Comparison of ENCODE assay signal across 20 cellular contexts in genomic region chr2:168663993-168664392, GRCh38.
A peak's percentile ranks its signal among the peaks of the same experiment; 100 is the strongest.
DNase-seq lines count a peak whose midpoint lies in the region; ATAC-seq and TF ChIP-seq lines count a peak whose summit lies in the region.
"Had no signal": no experiment of that assay in that cellular context is flagged by ENCODE, and none has a peak within 500 bp of the region (broad histone marks: within the 10 kb centered on the region; RNA-seq: fewer than 3 reads in every experiment).

No MANE protein-coding gene starts in this region.

- in situ Hi-C loops in GM13976 (cut with MboI; ENCODE audit: low sequenced_read_pairs, unreplicated experiment) = no loop called here

- peak overlapping the region in 4 of 5 experiments; percentile 47 to 91 (median 67) for H3K27ac Mint-ChIP-seq in brain
- H3K27ac Mint-ChIP-seq in progenitor cell of endocrine pancreas = peak overlapping the region; percentile 54
- H3K27ac Mint-ChIP-seq: activated CD4-positive, alpha-beta memory T cell treated with anti-CD3 and anti-CD28 coated beads for 36 hours; activated T-helper 1 cell treated with anti-CD3 and anti-CD28 coated beads, Interleukin-12 subunit alpha, Interleukin-12 subunit beta, Interleukin-2, Interleukin-4 antibody, amounts not matched to agents 30 ng/mL and 10 ng/mL and 1 ng/mL, durations not matched to agents 14 hours and 24 hours and 36 hours; CD4-positive, alpha-beta memory T cell; stimulated activated effector memory CD8-positive, alpha-beta T cell treated with anti-CD3 and anti-CD28 coated beads, Interleukin-12 subunit alpha, Interleukin-12 subunit beta, amount 100 ng/mL, for 72 hours; type B pancreatic cell had no signal

- no peaks in the 10 kb centered on the region for H3K27me3 Mint-ChIP-seq in brain
- H3K27me3 Mint-ChIP-seq in progenitor cell of endocrine pancreas = no peaks in the 10 kb centered on the region
- H3K27me3 Mint-ChIP-seq: activated CD4-positive, alpha-beta memory T cell treated with anti-CD3 and anti-CD28 coated beads for 36 hours; CD4-positive, alpha-beta memory T cell; type B pancreatic cell had no signal

- TF ChIP-seq CTCF in brain (conservative IDR thresholded peaks at IDR 0.05) (no peak), progenitor cell of endocrine pancreas (IDR thresholded peaks at IDR 0.05; ENCODE audit: unreplicated experiment) (no peak), GM13976 (IDR thresholded peaks at IDR 0.05; ENCODE audit: borderline replicate concordance, control extremely low read depth, extremely low read depth, insufficient read depth, missing control alignments) (no peak)

- ATAC-seq in GM19467 (IDR thresholded peaks at IDR 0.05; ENCODE audit: unreplicated experiment) = no peak
- ATAC-seq: heart right ventricle; stimulated activated effector memory CD8-positive, alpha-beta T cell treated with anti-CD3 and anti-CD28 coated beads, Interleukin-12 subunit alpha, Interleukin-12 subunit beta, amount 100 ng/mL, for 72 hours had no signal

- DNase-seq in NCI-H187 (lab: John Stamatoyannopoulos, UW) = peak; percentile 7 to 15
- no peak for DNase-seq in NCI-H187 treated with DMSO at 0.1 percent for 48 hours (lab: John Stamatoyannopoulos, UW)
- DNase-seq in NCI-H345 (lab: John Stamatoyannopoulos, UW) = peak; percentile 82
- DNase-seq in progenitor cell of endocrine pancreas (ENCODE audit: low spot score, unreplicated experiment) = no peak
- DNase-seq in GM13976 (ENCODE audit: low spot score) = no peak
- DNase-seq in CD1c-positive myeloid dendritic cell (ENCODE audit: extremely low spot score) = no peak
- DNase-seq: 8988T; activated CD4-positive, alpha-beta memory T cell treated with anti-CD3 and anti-CD28 coated beads for 36 hours; amniotic stem cell; CD4-positive, alpha-beta memory T cell; cortex of kidney; heart right ventricle; NCI-H2227 treated with DMSO at 0.1 percent for 48 hours; ovary; T-helper 9 cell had no signal

- H3K4me3 Mint-ChIP-seq in brain (peak overlapping the region in 2 of 5 experiments; percentile 28 to 52), progenitor cell of endocrine pancreas (ENCODE audit: low read depth) (no peak overlapping the region)
- H3K4me3 Mint-ChIP-seq: activated CD4-positive, alpha-beta memory T cell treated with anti-CD3 and anti-CD28 coated beads for 36 hours; activated T-helper 1 cell treated with anti-CD3 and anti-CD28 coated beads, Interleukin-12 subunit alpha, Interleukin-12 subunit beta, Interleukin-2, Interleukin-4 antibody, amounts not matched to agents 30 ng/mL and 10 ng/mL and 1 ng/mL, durations not matched to agents 14 hours and 24 hours and 36 hours; CD4-positive, alpha-beta memory T cell; stimulated activated effector memory CD8-positive, alpha-beta T cell treated with anti-CD3 and anti-CD28 coated beads, Interleukin-12 subunit alpha, Interleukin-12 subunit beta, amount 100 ng/mL, for 72 hours; type B pancreatic cell had no signal

- H3K36me3 Mint-ChIP-seq in brain = peaks cover 5% of the 10 kb centered on the region
- H3K36me3 Mint-ChIP-seq in progenitor cell of endocrine pancreas (ENCODE audit: insufficient read depth) = no peaks in the 10 kb centered on the region
- H3K36me3 Mint-ChIP-seq: activated CD4-positive, alpha-beta memory T cell treated with anti-CD3 and anti-CD28 coated beads for 36 hours; CD4-positive, alpha-beta memory T cell; stimulated activated effector memory CD8-positive, alpha-beta T cell treated with anti-CD3 and anti-CD28 coated beads, Interleukin-12 subunit alpha, Interleukin-12 subunit beta, amount 100 ng/mL, for 72 hours had no signal

- peaks cover 67% of the 10 kb centered on the region for H3K4me1 Mint-ChIP-seq in brain
- peaks cover 23% of the 10 kb centered on the region for H3K4me1 Mint-ChIP-seq in progenitor cell of endocrine pancreas (ENCODE audit: low read depth)

- H3K9me3 Mint-ChIP-seq in brain = no peaks in the 10 kb centered on the region
- H3K9me3 Mint-ChIP-seq in progenitor cell of endocrine pancreas (ENCODE audit: low read depth) = no peaks in the 10 kb centered on the region
- H3K9me3 Mint-ChIP-seq: activated CD4-positive, alpha-beta memory T cell treated with anti-CD3 and anti-CD28 coated beads for 36 hours; stimulated activated effector memory CD8-positive, alpha-beta T cell treated with anti-CD3 and anti-CD28 coated beads, Interleukin-12 subunit alpha, Interleukin-12 subunit beta, amount 100 ng/mL, for 72 hours; type B pancreatic cell had no signal

Comparison
In these comparisons a context has a peak if more than half of its experiments do, and no peak if none do; other contexts are left out.
1. DNase-seq: peak in NCI-H187 (2 of 2) and NCI-H345 (single experiment); none in NCI-H187 treated with DMSO at 0.1 percent for 48 hours (single experiment), progenitor cell of endocrine pancreas (single experiment), GM13976 (single experiment) and CD1c-positive myeloid dendritic cell (single experiment).